In the genomic region with DNA sequence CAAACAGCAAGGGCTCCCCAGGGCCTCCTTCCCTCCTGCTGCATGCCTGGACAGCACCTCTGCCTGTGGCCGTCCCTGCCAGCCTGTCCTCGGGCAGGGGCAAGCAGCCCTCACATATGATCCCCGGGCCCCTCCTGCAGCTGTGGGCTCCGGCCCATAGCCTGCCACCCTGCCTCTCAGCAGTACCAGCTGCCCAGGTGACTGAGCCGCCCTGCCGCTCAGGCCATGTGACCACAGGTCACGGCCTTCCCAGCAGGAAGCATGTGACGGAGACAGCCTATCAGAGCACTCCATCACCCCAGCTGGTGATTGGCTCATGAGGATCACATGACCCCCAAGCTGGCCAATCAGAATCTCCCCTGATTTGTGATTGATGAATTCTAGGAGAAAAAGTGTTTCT, we compare ENCODE assay signal across 15 cellular contexts. TPM values are rescaled to one million over a fixed set of nuclear protein-coding genes. Genes with fewer than 3 reads are reported as not detected.
DNase-seq lines count a peak whose midpoint lies in the region; ATAC-seq and TF ChIP-seq lines count a peak whose summit lies in the region.
"Had no signal": no experiment of that assay in that cellular context is flagged by ENCODE, and none has a peak within 500 bp of the region (broad histone marks: within the 10 kb centered on the region; RNA-seq: fewer than 3 reads in every experiment).

No MANE protein-coding gene starts in this region.

- H3K4me1 ChIP-seq in esophagus muscularis mucosa, result no peaks in the 10 kb centered on the region
- H3K4me1 ChIP-seq: tibial nerve had no signal

- POLR2A ChIA-PET in activated CD8-positive, alpha-beta T cell treated with anti-CD3 and anti-CD28 coated beads, Interleukin-2, amount 10 ng/mL, durations not matched to agents 7 days and 5 days (lab: Charles Lee), result no interaction called here

- H3K27ac ChIP-seq in esophagus muscularis mucosa (replicated peaks in 1 of 4), result no peak overlapping the region
- H3K27ac ChIP-seq: tibial nerve had no signal

- no peak for TF ChIP-seq EP300 in esophagus muscularis mucosa (IDR thresholded peaks at IDR 0.05)

- peak; percentile 3 for DNase-seq in activated naive CD4-positive, alpha-beta T cell treated with anti-CD3 and anti-CD28 coated beads, Interleukin-2, amount 50 U/mL, for 16 hours
- DNase-seq in activated naive CD4-positive, alpha-beta T cell treated with Interleukin-2 at 50 U/mL for 16 hours, result no peak
- DNase-seq in NCI-H2171 (lab: John Stamatoyannopoulos, UW), result peak; percentile 41
- peak; percentile 72 for DNase-seq in esophagus muscularis mucosa (ENCODE audit: extremely low spot score)
- DNase-seq in KBM-7, result no peak
- no peak for DNase-seq in activated CD8-positive, alpha-beta T cell treated with anti-CD3 and anti-CD28 coated beads, Interleukin-2, amount 10 ng/mL, durations not matched to agents 7 days and 5 days
- DNase-seq in GM20000 (ENCODE audit: low spot score), result no peak
- DNase-seq: activated CD4-positive, alpha-beta T cell treated with anti-CD3 and anti-CD28 coated beads, Interleukin-2, amount 10 ng/mL, durations not matched to agents 7 days and 5 days; activated gamma-delta T cell; DMS153; NCI-H2081 treated with DMSO at 0.1 percent for 48 hours had no signal

- H3K27me3 ChIP-seq in esophagus muscularis mucosa, result no peaks in the 10 kb centered on the region
- H3K27me3 ChIP-seq: tibial nerve had no signal

- ATAC-seq in activated CD8-positive, alpha-beta T cell treated with anti-CD3 and anti-CD28 coated beads, Interleukin-2, amount 10 ng/mL, durations not matched to agents 7 days and 5 days, result no peak
- ATAC-seq in HG03342 (IDR thresholded peaks at IDR 0.05; ENCODE audit: unreplicated experiment), result no peak
- ATAC-seq: T-cell had no signal

- H3K36me3 ChIP-seq in esophagus muscularis mucosa, result peaks cover 0 to 50% (median 27%) of the 10 kb centered on the region in 4 donors
- H3K36me3 ChIP-seq: tibial nerve had no signal

- H3K4me3 ChIP-seq in esophagus muscularis mucosa, result no peak overlapping the region
- H3K4me3 ChIP-seq: tibial nerve had no signal

- intact Hi-C loops in esophagus muscularis mucosa (cut with DNase I), result no loop called here

- H3K4me1 Mint-ChIP-seq in activated CD8-positive, alpha-beta T cell treated with anti-CD3 and anti-CD28 coated beads, Interleukin-2, amount 10 ng/mL, durations not matched to agents 7 days and 5 days (ENCODE audit: low read depth), result no peaks in the 10 kb centered on the region
- H3K4me1 Mint-ChIP-seq: activated CD4-positive, alpha-beta T cell treated with anti-CD3 and anti-CD28 coated beads, Interleukin-2, amount 10 ng/mL, durations not matched to agents 7 days and 5 days; T-cell had no signal

- in situ Hi-C loops in KBM-7 (cut with MboI; ENCODE audit: low pct_unique_long_range_greater_than_20kb, low sequenced_read_pairs), result no loop called here

- H3K27me3 Mint-ChIP-seq in activated CD8-positive, alpha-beta T cell treated with anti-CD3 and anti-CD28 coated beads, Interleukin-2, amount 10 ng/mL, durations not matched to agents 7 days and 5 days (ENCODE audit: low read depth), result no peaks in the 10 kb centered on the region

- no peak overlapping the region for H3K4me3 Mint-ChIP-seq in activated CD8-positive, alpha-beta T cell treated with anti-CD3 and anti-CD28 coated beads, Interleukin-2, amount 10 ng/mL, durations not matched to agents 7 days and 5 days
- H3K4me3 Mint-ChIP-seq: activated CD4-positive, alpha-beta T cell treated with anti-CD3 and anti-CD28 coated beads, Interleukin-2, amount 10 ng/mL, durations not matched to agents 7 days and 5 days; brain; T-cell had no signal

- H3K36me3 Mint-ChIP-seq in activated CD8-positive, alpha-beta T cell treated with anti-CD3 and anti-CD28 coated beads, Interleukin-2, amount 10 ng/mL, durations not matched to agents 7 days and 5 days (ENCODE audit: low read depth), result no peaks in the 10 kb centered on the region
- H3K36me3 Mint-ChIP-seq: brain, T-cell had no signal

- no peak for TF ChIP-seq CTCF in esophagus muscularis mucosa (IDR thresholded peaks at IDR 0.05)
- TF ChIP-seq CTCF in GM20000 (IDR thresholded peaks at IDR 0.05; ENCODE audit: extremely low read depth, missing control alignments), result no peak

- WGBS in esophagus muscularis mucosa, result 85% methylated on average over 3 of the region's 8 CpGs

- no peak overlapping the region for H3K27ac Mint-ChIP-seq in activated CD8-positive, alpha-beta T cell treated with anti-CD3 and anti-CD28 coated beads, Interleukin-2, amount 10 ng/mL, durations not matched to agents 7 days and 5 days
- H3K27ac Mint-ChIP-seq: activated CD4-positive, alpha-beta T cell treated with anti-CD3 and anti-CD28 coated beads, Interleukin-2, amount 10 ng/mL, durations not matched to agents 7 days and 5 days; T-cell had no signal

- no peak for TF ChIP-seq POLR2A in esophagus muscularis mucosa (IDR thresholded peaks at IDR 0.05; ENCODE audit: low read depth)

- CTCF ChIA-PET in activated CD8-positive, alpha-beta T cell treated with anti-CD3 and anti-CD28 coated beads, Interleukin-2, amount 10 ng/mL, durations not matched to agents 7 days and 5 days (lab: Charles Lee), result interaction anchor here (1.0 kb wide), 1 partner anchor 233 kb away, joined by 3 read pairs; no protein-coding TSS in a partner anchor

- H3K9me3 Mint-ChIP-seq in activated CD8-positive, alpha-beta T cell treated with anti-CD3 and anti-CD28 coated beads, Interleukin-2, amount 10 ng/mL, durations not matched to agents 7 days and 5 days (ENCODE audit: insufficient read depth), result no peaks in the 10 kb centered on the region
- H3K9me3 Mint-ChIP-seq: activated CD4-positive, alpha-beta T cell treated with anti-CD3 and anti-CD28 coated beads, Interleukin-2, amount 10 ng/mL, durations not matched to agents 7 days and 5 days; T-cell had no signal

- H3K9me3 ChIP-seq in esophagus muscularis mucosa, result no peaks in the 10 kb centered on the region
- H3K9me3 ChIP-seq: tibial nerve had no signal

RNA-seq across cellular contexts. Expression of gene ALDH1L1, which starts 23.9 kb away (rescaled TPM):
- 10 to 100 TPM; 19.2 to 39.9 (median 25.9) TPM for total RNA-seq in esophagus muscularis mucosa
- not detected for total RNA-seq in activated CD8-positive, alpha-beta T cell treated with anti-CD3 and anti-CD28 coated beads, Interleukin-2, amount 10 ng/mL, durations not matched to agents 7 days and 5 days
- total RNA-seq: activated CD4-positive, alpha-beta T cell treated with anti-CD3 and anti-CD28 coated beads, Interleukin-2, amount 10 ng/mL, durations not matched to agents 7 days and 5 days had no signal

Comparison
In these comparisons a context has a peak if more than half of its experiments do, and no peak if none do; other contexts are left out.
1. DNase-seq: peak in activated naive CD4-positive, alpha-beta T cell treated with anti-CD3 and anti-CD28 coated beads, Interleukin-2, amount 50 U/mL, for 16 hours (single experiment), NCI-H2171 (single experiment) and esophagus muscularis mucosa (single experiment); none in activated naive CD4-positive, alpha-beta T cell treated with Interleukin-2 at 50 U/mL for 16 hours (single experiment), KBM-7 (single experiment), activated CD8-positive, alpha-beta T cell treated with anti-CD3 and anti-CD28 coated beads, Interleukin-2, amount 10 ng/mL, durations not matched to agents 7 days and 5 days (single experiment) and GM20000 (single experiment).
2. RNA of gene ALDH1L1, which starts 23.9 kb away (total RNA-seq): 19.2 to 39.9 TPM in esophagus muscularis mucosa; not detected in activated CD8-positive, alpha-beta T cell treated with anti-CD3 and anti-CD28 coated beads, Interleukin-2, amount 10 ng/mL, durations not matched to agents 7 days and 5 days; every median in the first group is over 10 times any median in the second.